1 cellular context compared by ENCODE assay signal in genomic region chr10:50367732-50368131, GRCh38.
TF ChIP-seq lines count a peak whose summit lies in the region.

No MANE protein-coding gene starts in this region.

TF ChIP-seq in K562, 482 proteins besides CTCF, POLR2A, EP300 and RAD21 (continued from another document):
- TF ChIP-seq SUPT5H (IDR thresholded peaks at IDR 0.05) (no peak), E2F6 (IDR thresholded peaks at IDR 0.05; ENCODE audit: borderline replicate concordance in 1 of 2, extremely low read depth in 1 of 2, insufficient read depth in 1 of 2, insufficient read length in 1 of 2, low read depth in 1 of 2, low read length in 1 of 2, poor library complexity in 1 of 2, severe bottlenecking in 1 of 2) (no peak), ZNF79 (CRISPR knock-in tag; IDR thresholded peaks at IDR 0.05; ENCODE audit: low read depth) (no peak), PRDM10 (IDR thresholded peaks at IDR 0.05; ENCODE audit: partially characterized antibody) (no peak), ZNF592 (IDR thresholded peaks at IDR 0.05) (peak; percentile 44; the same call in 1 of the 2 replicates)
